In genomic region chr1:183632087-183632486, GRCh38 we compare ENCODE assay signal across 1 cellular context.
TF ChIP-seq lines count a peak whose summit lies in the region.

No MANE protein-coding gene starts in this region.

TF ChIP-seq in H1, 55 proteins besides CTCF, POLR2A, EP300 and RAD21:
- no peak for TF ChIP-seq POU5F1 (IDR thresholded peaks at IDR 0.05; ENCODE audit: low read depth, low read length)
- TF ChIP-seq, protein P1, sequence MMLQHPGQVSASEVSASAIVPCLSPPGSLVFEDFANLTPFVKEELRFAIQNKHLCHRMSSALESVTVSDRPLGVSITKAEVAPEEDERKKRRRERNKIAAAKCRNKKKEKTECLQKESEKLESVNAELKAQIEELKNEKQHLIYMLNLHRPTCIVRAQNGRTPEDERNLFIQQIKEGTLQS (IDR thresholded peaks at IDR 0.05; ENCODE audit: insufficient read depth, low read depth, low read length) = no peak
- TF ChIP-seq KDM4A (IDR thresholded peaks at IDR 0.05; ENCODE audit: low read depth, low read length, severe bottlenecking) = no peak
- TF ChIP-seq JUND (IDR thresholded peaks at IDR 0.05; ENCODE audit: low read length) = no peak
- peak; percentile 59; the same call in 1 of the 2 replicates for TF ChIP-seq CEBPB (IDR thresholded peaks at IDR 0.05; ENCODE audit: low read depth, low read length)
